ENCODE assay signal across 10 cellular contexts in genomic region chr17:57918017-57918895, GRCh38. TPM values are rescaled to one million over a fixed set of nuclear protein-coding genes. Genes with fewer than 3 reads are reported as not detected.
DNase-seq lines count a peak whose midpoint lies in the region; TF ChIP-seq lines count a peak whose summit lies in the region.
"Had no signal": no experiment of that assay in that cellular context is flagged by ENCODE, and none has a peak within 500 bp of the region (broad histone marks: within the 10 kb centered on the region; RNA-seq: fewer than 3 reads in every experiment).

No MANE protein-coding gene starts in this region.

- no peak for TF ChIP-seq CTCF in brain (conservative IDR thresholded peaks at IDR 0.05)
- TF ChIP-seq CTCF in thyroid gland (IDR thresholded peaks at IDR 0.05) = no peak

- H3K27ac ChIP-seq in HUES48 (ENCODE audit: low read depth, low read length) (peak overlapping the region; percentile 52), layer of hippocampus (ENCODE audit: low read depth, low read length) (peak overlapping the region; percentile 91), thyroid gland (peak overlapping the region; percentile 85 to 91 (median 87)), Karpas-422 (ENCODE audit: low read length) (no peak overlapping the region)

- intact Hi-C loops in thyroid gland (cut with DNase I) = no loop called here

- DNase-seq in thyroid gland (no peak), Karpas-422 (no peak), medulla oblongata (ENCODE audit: extremely low spot score) (no peak), RKO (ENCODE audit: low spot score) (no peak)
- DNase-seq in stimulated activated CD4-positive, alpha-beta T cell treated with anti-CD3 and anti-CD28 coated beads, Interleukin-2, amount 100 ng/mL, for 24 hours = no peak
- DNase-seq: NCI-H526 treated with DMSO at 0.1 percent for 48 hours had no signal

- WGBS in thyroid gland, 2 donors = 61 to 77% methylated on average over 5 of the region's 5 CpGs

- no peak overlapping the region for H3K4me3 Mint-ChIP-seq in brain
- H3K4me3 Mint-ChIP-seq: memory B cell had no signal

- no peak overlapping the region for H3K4me3 ChIP-seq in HUES48 (ENCODE audit: low read depth, low read length)
- no peak overlapping the region for H3K4me3 ChIP-seq in thyroid gland (replicated peaks in 1 of 3)
- no peak overlapping the region for H3K4me3 ChIP-seq in Karpas-422 (ENCODE audit: low read length)

- no peak overlapping the region for H3K4me2 ChIP-seq in Karpas-422 (ENCODE audit: low read depth, low read length, poor library complexity, severe bottlenecking)

- H3K9ac ChIP-seq in HUES48 (ENCODE audit: low read depth, low read length) (no peak overlapping the region), Karpas-422 (ENCODE audit: low read length) (no peak overlapping the region)

- no peaks in the 10 kb centered on the region for H3K9me3 ChIP-seq in HUES48 (ENCODE audit: control insufficient read depth, insufficient read depth, low read length)
- H3K9me3 ChIP-seq in thyroid gland = no peaks in the 10 kb centered on the region
- no peaks in the 10 kb centered on the region for H3K9me3 ChIP-seq in Karpas-422 (ENCODE audit: low read length)

- H3K9me3 Mint-ChIP-seq in brain = peaks cover 0 to 2% (median 0%) of the 10 kb centered on the region in 5 experiments
- H3K9me3 Mint-ChIP-seq: memory B cell had no signal

- peaks cover 94% of the 10 kb centered on the region for H3K4me1 Mint-ChIP-seq in brain

- no peaks in the 10 kb centered on the region for H3K9me2 ChIP-seq in Karpas-422 (replicated peaks; ENCODE audit: insufficient read depth, low read length)

- no peaks in the 10 kb centered on the region for H3K27me3 Mint-ChIP-seq in brain

- TF ChIP-seq POLR2A in thyroid gland (IDR thresholded peaks at IDR 0.05) = no peak

- H4K20me1 ChIP-seq in Karpas-422 (ENCODE audit: insufficient read depth, low read depth, low read length) = no peaks in the 10 kb centered on the region

- H2AFZ ChIP-seq in Karpas-422 (ENCODE audit: low read length) = no peak overlapping the region

- H3K4me1 ChIP-seq in HUES48 (ENCODE audit: control insufficient read depth, insufficient read depth, low read length) = peaks cover 49% of the 10 kb centered on the region
- H3K4me1 ChIP-seq in thyroid gland = peaks cover 80 to 88% of the 10 kb centered on the region in 2 donors
- peaks cover 10% of the 10 kb centered on the region for H3K4me1 ChIP-seq in Karpas-422 (ENCODE audit: low read length)

- no peaks in the 10 kb centered on the region for H3K36me3 ChIP-seq in HUES48 (ENCODE audit: control insufficient read depth, insufficient read depth, low read length)
- H3K36me3 ChIP-seq in thyroid gland = no peaks in the 10 kb centered on the region
- no peaks in the 10 kb centered on the region for H3K36me3 ChIP-seq in Karpas-422 (ENCODE audit: insufficient read depth, low read length)

- H3K36me3 Mint-ChIP-seq in brain = no peaks in the 10 kb centered on the region
- H3K36me3 Mint-ChIP-seq: memory B cell had no signal

- no peaks in the 10 kb centered on the region for H3K79me2 ChIP-seq in Karpas-422 (ENCODE audit: low read length)

- peak overlapping the region; percentile 81 to 99 (median 86) for H3K27ac Mint-ChIP-seq in brain
- H3K27ac Mint-ChIP-seq: memory B cell had no signal

- H3K27me3 ChIP-seq in HUES48 (ENCODE audit: control insufficient read depth, insufficient read depth, low read length) = no peaks in the 10 kb centered on the region
- H3K27me3 ChIP-seq in layer of hippocampus (ENCODE audit: control insufficient read depth, insufficient read depth, low read length) = no peaks in the 10 kb centered on the region
- H3K27me3 ChIP-seq in thyroid gland = no peaks in the 10 kb centered on the region
- H3K27me3 ChIP-seq in Karpas-422 (ENCODE audit: low read length) = no peaks in the 10 kb centered on the region

RNA-seq across cellular contexts. Expression of gene CUEDC1, which starts 37.0 kb away (rescaled TPM):
- polyA plus RNA-seq in brain (ENCODE audit: insufficient read depth, low read depth, low replicate concordance) = 97.8 TPM
- total RNA-seq in thyroid gland = 10 to 100 TPM; 25.6 to 32.3 (median 29.9) TPM
- total RNA-seq in Karpas-422 (2014; rRNA removed; shearing (Covaris generic); ENCODE audit: low replicate concordance) = 0.71 and 2.6 TPM in 2 replicates
